20 cellular contexts compared by ENCODE assay signal in genomic region chr7:113175525-113176097, GRCh38.
"Had no signal": no experiment of that assay in that cellular context is flagged by ENCODE, and none has a peak within 500 bp of the region (broad histone marks: within the 10 kb centered on the region; RNA-seq: fewer than 3 reads in every experiment).

No MANE protein-coding gene starts in this region.

- H3K4me1 ChIP-seq: esophagus muscularis mucosa, foreskin keratinocyte, lower lobe of right lung, parathyroid adenoma, spleen, testis, upper lobe of left lung had no signal

- H2AFZ ChIP-seq: parathyroid adenoma had no signal

- DNase-seq: activated CD4-positive, alpha-beta T cell treated with anti-CD3 and anti-CD28 coated beads, Interleukin-2, amount 10 ng/mL, durations not matched to agents 24 days and 14 days; activated CD4-positive, CD25-positive, alpha-beta regulatory T cell; activated CD8-positive, alpha-beta T cell treated with anti-CD3 and anti-CD28 coated beads, Interleukin-2, amount 10 ng/mL, durations not matched to agents 7 days and 5 days; activated naive CD4-positive, alpha-beta T cell treated with Interleukin-2 at 50 U/mL for 16 hours; activated T-cell treated with anti-CD3 and anti-CD28 coated beads, Interleukin-2, amount 50 U/mL, for 24 hours; anterior cingulate cortex; cerebellar nuclear complex; effector CD8-positive, alpha-beta T cell; foreskin keratinocyte; hypothalamus; lower lobe of right lung; natural killer cell; spleen; stimulated activated CD4-positive, alpha-beta T cell treated with anti-CD3 and anti-CD28 coated beads, Interleukin-4, amount 100 ng/mL, for 4 hours; testis; upper lobe of left lung had no signal

- H3K27ac ChIP-seq: esophagus muscularis mucosa, foreskin keratinocyte, lower lobe of right lung, parathyroid adenoma, spleen, testis, upper lobe of left lung had no signal

- H3K4me3 ChIP-seq: esophagus muscularis mucosa, lower lobe of right lung, spleen, testis, upper lobe of left lung had no signal

- H3K79me2 ChIP-seq: parathyroid adenoma had no signal

- H3K9me3 ChIP-seq: esophagus muscularis mucosa, lower lobe of right lung, spleen, testis, upper lobe of left lung had no signal

- H3K9ac ChIP-seq: parathyroid adenoma had no signal

- ATAC-seq: activated CD8-positive, alpha-beta T cell treated with anti-CD3 and anti-CD28 coated beads, Interleukin-2, amount 10 ng/mL, durations not matched to agents 7 days and 5 days; foreskin keratinocyte; lower lobe of right lung; natural killer cell; sciatic nerve; stimulated activated memory B cell treated with anti-CD40 and anti-IgM and Interleukin-4, amounts not matched to agents 10 μg/mL and 1 μg/mL and 100 μg/mL, for 72 hours had no signal

- H3K36me3 ChIP-seq: esophagus muscularis mucosa, lower lobe of right lung, spleen, upper lobe of left lung had no signal

- H3K27me3 ChIP-seq: esophagus muscularis mucosa, foreskin keratinocyte, spleen, testis, upper lobe of left lung had no signal
